1 cellular context compared by ENCODE assay signal in genomic region chr12:92921877-92922276, GRCh38.
TF ChIP-seq lines count a peak whose summit lies in the region.

No MANE protein-coding gene starts in this region.

TF ChIP-seq in GM12878, 131 proteins besides CTCF, POLR2A, EP300 and RAD21 (continued from another document and continues in another):
- TF ChIP-seq, protein P1, sequence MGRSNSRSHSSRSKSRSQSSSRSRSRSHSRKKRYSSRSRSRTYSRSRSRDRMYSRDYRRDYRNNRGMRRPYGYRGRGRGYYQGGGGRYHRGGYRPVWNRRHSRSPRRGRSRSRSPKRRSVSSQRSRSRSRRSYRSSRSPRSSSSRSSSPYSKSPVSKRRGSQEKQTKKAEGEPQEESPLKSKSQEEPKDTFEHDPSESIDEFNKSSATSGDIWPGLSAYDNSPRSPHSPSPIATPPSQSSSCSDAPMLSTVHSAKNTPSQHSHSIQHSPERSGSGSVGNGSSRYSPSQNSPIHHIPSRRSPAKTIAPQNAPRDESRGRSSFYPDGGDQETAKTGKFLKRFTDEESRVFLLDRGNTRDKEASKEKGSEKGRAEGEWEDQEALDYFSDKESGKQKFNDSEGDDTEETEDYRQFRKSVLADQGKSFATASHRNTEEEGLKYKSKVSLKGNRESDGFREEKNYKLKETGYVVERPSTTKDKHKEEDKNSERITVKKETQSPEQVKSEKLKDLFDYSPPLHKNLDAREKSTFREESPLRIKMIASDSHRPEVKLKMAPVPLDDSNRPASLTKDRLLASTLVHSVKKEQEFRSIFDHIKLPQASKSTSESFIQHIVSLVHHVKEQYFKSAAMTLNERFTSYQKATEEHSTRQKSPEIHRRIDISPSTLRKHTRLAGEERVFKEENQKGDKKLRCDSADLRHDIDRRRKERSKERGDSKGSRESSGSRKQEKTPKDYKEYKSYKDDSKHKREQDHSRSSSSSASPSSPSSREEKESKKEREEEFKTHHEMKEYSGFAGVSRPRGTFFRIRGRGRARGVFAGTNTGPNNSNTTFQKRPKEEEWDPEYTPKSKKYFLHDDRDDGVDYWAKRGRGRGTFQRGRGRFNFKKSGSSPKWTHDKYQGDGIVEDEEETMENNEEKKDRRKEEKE (IDR thresholded peaks at IDR 0.05) = no peak
- TF ChIP-seq NFYA (IDR thresholded peaks at IDR 0.05; ENCODE audit: borderline replicate concordance, low read depth, low read length) (no peak), JUND (IDR thresholded peaks at IDR 0.05; ENCODE audit: low read depth, low read length) (no peak), TAF1 (IDR thresholded peaks at IDR 0.05; ENCODE audit: borderline replicate concordance, low read depth, low read length) (no peak), RFX5 (IDR thresholded peaks at IDR 0.05; ENCODE audit: low read depth, low read length) (no peak), SMAD5 (IDR thresholded peaks at IDR 0.05; ENCODE audit: low read depth) (no peak), TBL1XR1 (IDR thresholded peaks at IDR 0.05; ENCODE audit: low read depth, low read length) (no peak), STAT3 (IDR thresholded peaks at IDR 0.05; ENCODE audit: low read depth, low read length) (no peak), KDM1A (IDR thresholded peaks at IDR 0.05; ENCODE audit: borderline replicate concordance) (no peak), KLF5 (IDR thresholded peaks at IDR 0.05; ENCODE audit: partially characterized antibody) (no peak), GATAD2B (conservative IDR thresholded peaks at IDR 0.05; ENCODE audit: low read depth) (no peak), NFXL1 (IDR thresholded peaks at IDR 0.05; ENCODE audit: borderline replicate concordance) (no peak), CREB1 (IDR thresholded peaks at IDR 0.05; ENCODE audit: low read depth) (peak; percentile 50; the same call in 1 of the 2 replicates), NR2C2 (IDR thresholded peaks at IDR 0.05; ENCODE audit: borderline replicate concordance, control insufficient read depth, insufficient read length, low read depth) (no peak), SREBF1 (IDR thresholded peaks at IDR 0.05; ENCODE audit: low read length) (no peak), ZBTB11 (CRISPR knock-in tag; IDR thresholded peaks at IDR 0.05) (no peak), ATF7 (IDR thresholded peaks at IDR 0.05; ENCODE audit: low read depth) (peak; percentile 61; the same call in 1 of the 2 replicates), USF1 (IDR thresholded peaks at IDR 0.05; ENCODE audit: borderline replicate concordance, extremely low read length, insufficient read depth, low read depth, low read length) (no peak), SPI1 (IDR thresholded peaks at IDR 0.05; ENCODE audit: borderline replicate concordance, insufficient read depth, low read depth, low read length) (no peak), ZBED1 (IDR thresholded peaks at IDR 0.05; ENCODE audit: borderline replicate concordance) (peak; percentile 58; the same call in 1 of the 2 replicates), ETV6 (conservative IDR thresholded peaks at IDR 0.05 in 1 of 2, IDR thresholded peaks at IDR 0.05 in 1 of 2; ENCODE audit: borderline replicate concordance in 1 of 2, low read depth in 1 of 2) (peak in 1 of 2 experiments; percentile 95; a peak in 2 of 4 replicates), CBFB (IDR thresholded peaks at IDR 0.05; ENCODE audit: low read depth) (0 out of 2 replicates have a peak, but pooled peaks have one; percentile 27), ZSCAN29 (IDR thresholded peaks at IDR 0.05) (no peak), ZNF207 (IDR thresholded peaks at IDR 0.05; ENCODE audit: borderline replicate concordance) (no peak), E2F4 (IDR thresholded peaks at IDR 0.05; ENCODE audit: low read depth, low read length) (no peak), IRF4 (IDR thresholded peaks at IDR 0.05; ENCODE audit: low read depth, low read length) (peak; percentile 89; the same call in 1 of the 2 replicates), ASH2L (IDR thresholded peaks at IDR 0.05; ENCODE audit: borderline replicate concordance, low read depth) (no peak), GABPA (IDR thresholded peaks at IDR 0.05; ENCODE audit: low read depth) (no peak), HDAC6 (IDR thresholded peaks at IDR 0.05; ENCODE audit: unreplicated experiment) (no peak), FOXK2 (IDR thresholded peaks at IDR 0.05) (no peak), YBX1 (IDR thresholded peaks at IDR 0.05) (no peak), NFIC (IDR thresholded peaks at IDR 0.05; ENCODE audit: low read depth, low read length) (peak; percentile 89; the same call in 1 of the 2 replicates), NR2C1 (IDR thresholded peaks at IDR 0.05) (no peak), CEBPB (IDR thresholded peaks at IDR 0.05; ENCODE audit: borderline replicate concordance in 1 of 2, low read depth in 2 of 2, low read length in 2 of 2) (no peak), CBX5 (IDR thresholded peaks at IDR 0.05; ENCODE audit: low read depth) (no peak), RCOR1 (conservative IDR thresholded peaks at IDR 0.05; ENCODE audit: low read depth, low read length) (no peak)
- TF ChIP-seq, protein P2, sequence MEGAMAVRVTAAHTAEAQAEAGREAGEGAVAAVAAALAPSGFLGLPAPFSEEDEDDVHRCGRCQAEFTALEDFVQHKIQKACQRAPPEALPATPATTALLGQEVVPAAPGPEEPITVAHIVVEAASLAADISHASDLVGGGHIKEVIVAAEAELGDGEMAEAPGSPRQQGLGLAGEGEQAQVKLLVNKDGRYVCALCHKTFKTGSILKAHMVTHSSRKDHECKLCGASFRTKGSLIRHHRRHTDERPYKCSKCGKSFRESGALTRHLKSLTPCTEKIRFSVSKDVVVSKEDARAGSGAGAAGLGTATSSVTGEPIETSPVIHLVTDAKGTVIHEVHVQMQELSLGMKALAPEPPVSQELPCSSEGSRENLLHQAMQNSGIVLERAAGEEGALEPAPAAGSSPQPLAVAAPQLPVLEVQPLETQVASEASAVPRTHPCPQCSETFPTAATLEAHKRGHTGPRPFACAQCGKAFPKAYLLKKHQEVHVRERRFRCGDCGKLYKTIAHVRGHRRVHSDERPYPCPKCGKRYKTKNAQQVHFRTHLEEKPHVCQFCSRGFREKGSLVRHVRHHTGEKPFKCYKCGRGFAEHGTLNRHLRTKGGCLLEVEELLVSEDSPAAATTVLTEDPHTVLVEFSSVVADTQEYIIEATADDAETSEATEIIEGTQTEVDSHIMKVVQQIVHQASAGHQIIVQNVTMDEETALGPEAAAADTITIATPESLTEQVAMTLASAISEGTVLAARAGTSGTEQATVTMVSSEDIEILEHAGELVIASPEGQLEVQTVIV (IDR thresholded peaks at IDR 0.05; ENCODE audit: borderline replicate concordance, partially characterized antibody) = no peak
- TF ChIP-seq, protein P3, sequence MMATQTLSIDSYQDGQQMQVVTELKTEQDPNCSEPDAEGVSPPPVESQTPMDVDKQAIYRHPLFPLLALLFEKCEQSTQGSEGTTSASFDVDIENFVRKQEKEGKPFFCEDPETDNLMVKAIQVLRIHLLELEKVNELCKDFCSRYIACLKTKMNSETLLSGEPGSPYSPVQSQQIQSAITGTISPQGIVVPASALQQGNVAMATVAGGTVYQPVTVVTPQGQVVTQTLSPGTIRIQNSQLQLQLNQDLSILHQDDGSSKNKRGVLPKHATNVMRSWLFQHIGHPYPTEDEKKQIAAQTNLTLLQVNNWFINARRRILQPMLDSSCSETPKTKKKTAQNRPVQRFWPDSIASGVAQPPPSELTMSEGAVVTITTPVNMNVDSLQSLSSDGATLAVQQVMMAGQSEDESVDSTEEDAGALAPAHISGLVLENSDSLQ (IDR thresholded peaks at IDR 0.05) = no peak
- TF ChIP-seq, protein P4, sequence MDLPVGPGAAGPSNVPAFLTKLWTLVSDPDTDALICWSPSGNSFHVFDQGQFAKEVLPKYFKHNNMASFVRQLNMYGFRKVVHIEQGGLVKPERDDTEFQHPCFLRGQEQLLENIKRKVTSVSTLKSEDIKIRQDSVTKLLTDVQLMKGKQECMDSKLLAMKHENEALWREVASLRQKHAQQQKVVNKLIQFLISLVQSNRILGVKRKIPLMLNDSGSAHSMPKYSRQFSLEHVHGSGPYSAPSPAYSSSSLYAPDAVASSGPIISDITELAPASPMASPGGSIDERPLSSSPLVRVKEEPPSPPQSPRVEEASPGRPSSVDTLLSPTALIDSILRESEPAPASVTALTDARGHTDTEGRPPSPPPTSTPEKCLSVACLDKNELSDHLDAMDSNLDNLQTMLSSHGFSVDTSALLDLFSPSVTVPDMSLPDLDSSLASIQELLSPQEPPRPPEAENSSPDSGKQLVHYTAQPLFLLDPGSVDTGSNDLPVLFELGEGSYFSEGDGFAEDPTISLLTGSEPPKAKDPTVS (IDR thresholded peaks at IDR 0.05; ENCODE audit: low read depth, low read length) = no peak
- TF ChIP-seq, protein P5, sequence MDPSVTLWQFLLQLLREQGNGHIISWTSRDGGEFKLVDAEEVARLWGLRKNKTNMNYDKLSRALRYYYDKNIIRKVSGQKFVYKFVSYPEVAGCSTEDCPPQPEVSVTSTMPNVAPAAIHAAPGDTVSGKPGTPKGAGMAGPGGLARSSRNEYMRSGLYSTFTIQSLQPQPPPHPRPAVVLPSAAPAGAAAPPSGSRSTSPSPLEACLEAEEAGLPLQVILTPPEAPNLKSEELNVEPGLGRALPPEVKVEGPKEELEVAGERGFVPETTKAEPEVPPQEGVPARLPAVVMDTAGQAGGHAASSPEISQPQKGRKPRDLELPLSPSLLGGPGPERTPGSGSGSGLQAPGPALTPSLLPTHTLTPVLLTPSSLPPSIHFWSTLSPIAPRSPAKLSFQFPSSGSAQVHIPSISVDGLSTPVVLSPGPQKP (IDR thresholded peaks at IDR 0.05; ENCODE audit: low read depth, low read length) = no peak
- TF ChIP-seq, protein P6, sequence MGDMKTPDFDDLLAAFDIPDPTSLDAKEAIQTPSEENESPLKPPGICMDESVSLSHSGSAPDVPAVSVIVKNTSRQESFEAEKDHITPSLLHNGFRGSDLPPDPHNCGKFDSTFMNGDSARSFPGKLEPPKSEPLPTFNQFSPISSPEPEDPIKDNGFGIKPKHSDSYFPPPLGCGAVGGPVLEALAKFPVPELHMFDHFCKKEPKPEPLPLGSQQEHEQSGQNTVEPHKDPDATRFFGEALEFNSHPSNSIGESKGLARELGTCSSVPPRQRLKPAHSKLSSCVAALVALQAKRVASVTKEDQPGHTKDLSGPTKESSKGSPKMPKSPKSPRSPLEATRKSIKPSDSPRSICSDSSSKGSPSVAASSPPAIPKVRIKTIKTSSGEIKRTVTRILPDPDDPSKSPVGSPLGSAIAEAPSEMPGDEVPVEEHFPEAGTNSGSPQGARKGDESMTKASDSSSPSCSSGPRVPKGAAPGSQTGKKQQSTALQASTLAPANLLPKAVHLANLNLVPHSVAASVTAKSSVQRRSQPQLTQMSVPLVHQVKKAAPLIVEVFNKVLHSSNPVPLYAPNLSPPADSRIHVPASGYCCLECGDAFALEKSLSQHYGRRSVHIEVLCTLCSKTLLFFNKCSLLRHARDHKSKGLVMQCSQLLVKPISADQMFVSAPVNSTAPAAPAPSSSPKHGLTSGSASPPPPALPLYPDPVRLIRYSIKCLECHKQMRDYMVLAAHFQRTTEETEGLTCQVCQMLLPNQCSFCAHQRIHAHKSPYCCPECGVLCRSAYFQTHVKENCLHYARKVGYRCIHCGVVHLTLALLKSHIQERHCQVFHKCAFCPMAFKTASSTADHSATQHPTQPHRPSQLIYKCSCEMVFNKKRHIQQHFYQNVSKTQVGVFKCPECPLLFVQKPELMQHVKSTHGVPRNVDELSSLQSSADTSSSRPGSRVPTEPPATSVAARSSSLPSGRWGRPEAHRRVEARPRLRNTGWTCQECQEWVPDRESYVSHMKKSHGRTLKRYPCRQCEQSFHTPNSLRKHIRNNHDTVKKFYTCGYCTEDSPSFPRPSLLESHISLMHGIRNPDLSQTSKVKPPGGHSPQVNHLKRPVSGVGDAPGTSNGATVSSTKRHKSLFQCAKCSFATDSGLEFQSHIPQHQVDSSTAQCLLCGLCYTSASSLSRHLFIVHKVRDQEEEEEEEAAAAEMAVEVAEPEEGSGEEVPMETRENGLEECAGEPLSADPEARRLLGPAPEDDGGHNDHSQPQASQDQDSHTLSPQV (IDR thresholded peaks at IDR 0.05) = no peak
- TF ChIP-seq, protein P7, sequence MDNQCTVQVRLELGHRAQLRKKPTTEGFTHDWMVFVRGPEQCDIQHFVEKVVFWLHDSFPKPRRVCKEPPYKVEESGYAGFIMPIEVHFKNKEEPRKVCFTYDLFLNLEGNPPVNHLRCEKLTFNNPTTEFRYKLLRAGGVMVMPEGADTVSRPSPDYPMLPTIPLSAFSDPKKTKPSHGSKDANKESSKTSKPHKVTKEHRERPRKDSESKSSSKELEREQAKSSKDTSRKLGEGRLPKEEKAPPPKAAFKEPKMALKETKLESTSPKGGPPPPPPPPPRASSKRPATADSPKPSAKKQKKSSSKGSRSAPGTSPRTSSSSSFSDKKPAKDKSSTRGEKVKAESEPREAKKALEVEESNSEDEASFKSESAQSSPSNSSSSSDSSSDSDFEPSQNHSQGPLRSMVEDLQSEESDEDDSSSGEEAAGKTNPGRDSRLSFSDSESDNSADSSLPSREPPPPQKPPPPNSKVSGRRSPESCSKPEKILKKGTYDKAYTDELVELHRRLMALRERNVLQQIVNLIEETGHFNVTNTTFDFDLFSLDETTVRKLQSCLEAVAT (IDR thresholded peaks at IDR 0.05) = no peak
